In the genomic region with DNA sequence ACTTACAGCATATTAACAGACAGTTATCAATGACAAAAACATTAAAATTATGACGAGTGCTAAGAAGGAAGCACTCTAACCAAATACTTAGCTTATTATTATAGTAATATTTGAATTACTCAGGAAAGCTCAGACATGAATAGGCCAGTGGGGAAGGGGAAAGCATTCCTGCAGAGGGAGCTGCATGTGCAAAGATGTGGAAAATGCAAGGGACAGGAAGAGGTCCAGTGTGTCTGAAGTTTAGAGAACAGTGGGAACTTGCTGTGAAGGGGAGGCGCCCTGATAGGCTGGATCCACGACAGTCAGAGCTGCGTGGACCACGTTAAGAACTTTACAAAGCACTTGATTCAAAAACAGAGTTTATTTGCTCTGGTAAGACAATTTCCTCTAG, we compare ENCODE assay signal across 11 cellular contexts. TPM values are rescaled to one million over a fixed set of nuclear protein-coding genes. Genes with fewer than 3 reads are reported as not detected.
A peak's percentile ranks its signal among the peaks of the same experiment; 100 is the strongest.
DNase-seq lines count a peak whose midpoint lies in the region; ATAC-seq and TF ChIP-seq lines count a peak whose summit lies in the region.
"Had no signal": no experiment of that assay in that cellular context is flagged by ENCODE, and none has a peak within 500 bp of the region (broad histone marks: within the 10 kb centered on the region; RNA-seq: fewer than 3 reads in every experiment).

No MANE protein-coding gene starts in this region.

- BruUV-seq in Caco-2 (replicated peaks; lab: Mats Ljungman, UMichigan) = no TSS peak

- H3K27ac ChIP-seq in WERI-Rb-1 (no peak overlapping the region), neural progenitor cell (no peak overlapping the region)

- H3K27me3 ChIP-seq in Caco-2 (replicated peaks; ENCODE audit: control insufficient read depth, insufficient read depth, low read length) (no peaks in the 10 kb centered on the region), WERI-Rb-1 (ENCODE audit: insufficient read depth, low read depth, severe bottlenecking) (no peaks in the 10 kb centered on the region), neural progenitor cell (peaks cover 48% of the 10 kb centered on the region)

- POLR2A ChIA-PET in Caco-2 (lab: Charles Lee) = no interaction called here

- no peaks in the 10 kb centered on the region for H3K36me3 Mint-ChIP-seq in Caco-2 (ENCODE audit: insufficient read depth, unreplicated experiment)
- peaks cover 6% of the 10 kb centered on the region for H3K36me3 Mint-ChIP-seq in neural progenitor cell

- H3K36me3 ChIP-seq in Caco-2 (ENCODE audit: control insufficient read depth, insufficient read depth, low read length) (no peaks in the 10 kb centered on the region), WERI-Rb-1 (no peaks in the 10 kb centered on the region), neural progenitor cell (no peaks in the 10 kb centered on the region)

- peaks cover 29% of the 10 kb centered on the region for H3K79me2 ChIP-seq in neural progenitor cell (ENCODE audit: low read depth)

- H3K9me3 Mint-ChIP-seq in Caco-2 (ENCODE audit: unreplicated experiment) = no peaks in the 10 kb centered on the region
- H3K9me3 Mint-ChIP-seq in neural progenitor cell = no peaks in the 10 kb centered on the region
- H3K9me3 Mint-ChIP-seq: activated T-helper 17 cell treated with anti-CD3 and anti-CD28 coated beads, Interleukin-2, amount 50 U/mL, for 72 hours; stimulated activated naive CD8-positive, alpha-beta T cell treated with anti-CD3 and anti-CD28 coated beads, Interleukin-15, Interleukin-2, amounts not matched to agents 100 ng/mL and 50 ng/mL, for 24 hours had no signal

- H3K4me3 Mint-ChIP-seq in Caco-2 (ENCODE audit: unreplicated experiment) = no peak overlapping the region
- no peak overlapping the region for H3K4me3 Mint-ChIP-seq in neural progenitor cell
- H3K4me3 Mint-ChIP-seq: activated T-helper 17 cell treated with anti-CD3 and anti-CD28 coated beads, Interleukin-2, amount 50 U/mL, for 72 hours; stimulated activated naive CD8-positive, alpha-beta T cell treated with anti-CD3 and anti-CD28 coated beads, Interleukin-15, Interleukin-2, amounts not matched to agents 100 ng/mL and 50 ng/mL, for 24 hours had no signal

- no peak overlapping the region for H2AFZ ChIP-seq in neural progenitor cell (replicated peaks)

- ATAC-seq in HG03354 (IDR thresholded peaks at IDR 0.05; ENCODE audit: poor library complexity, severe bottlenecking, unreplicated experiment) (no peak), HG03025 (IDR thresholded peaks at IDR 0.05; ENCODE audit: low FRiP score, unreplicated experiment) (no peak)

- H4K20me1 ChIP-seq in neural progenitor cell (ENCODE audit: low read depth) = no peaks in the 10 kb centered on the region

- CTCF ChIA-PET in Caco-2 (lab: Charles Lee) = interaction anchor here (0.6 to 3.2 kb wide), 10 partner anchors 20 to 231 kb away, joined by 3 to 55 read pairs (median 6); partner anchors contain the start of genes ATP6V1A and USF3

- H3K4me3 ChIP-seq in Caco-2 (ENCODE audit: low read depth, low read length) (peak overlapping the region; percentile 83), WERI-Rb-1 (ENCODE audit: low read depth, low read length) (peak overlapping the region; percentile 83), neural progenitor cell (no peak overlapping the region)

- intact Hi-C loops in Caco-2 (cut with micrococcal nuclease; ENCODE audit: unreplicated experiment) = loop anchor here (1.0 to 5.0 kb wide), 5 partner anchors 21 to 231 kb away; partner anchors contain the start of genes ATP6V1A and NAA50

- H3K9me3 ChIP-seq in Caco-2 = no peaks in the 10 kb centered on the region
- no peaks in the 10 kb centered on the region for H3K9me3 ChIP-seq in WERI-Rb-1 (ENCODE audit: severe bottlenecking)
- no peaks in the 10 kb centered on the region for H3K9me3 ChIP-seq in neural progenitor cell (ENCODE audit: low read depth)

- H3K27ac Mint-ChIP-seq in Caco-2 (ENCODE audit: unreplicated experiment) = no peak overlapping the region
- H3K27ac Mint-ChIP-seq in neural progenitor cell = no peak overlapping the region
- H3K27ac Mint-ChIP-seq: activated T-helper 17 cell treated with anti-CD3 and anti-CD28 coated beads, Interleukin-2, amount 50 U/mL, for 72 hours; stimulated activated naive CD8-positive, alpha-beta T cell treated with anti-CD3 and anti-CD28 coated beads, Interleukin-15, Interleukin-2, amounts not matched to agents 100 ng/mL and 50 ng/mL, for 24 hours had no signal

- H3K4me2 ChIP-seq in neural progenitor cell = peak overlapping the region; percentile 86

- no peak overlapping the region for H3K9ac ChIP-seq in neural progenitor cell

- DNase-seq in Caco-2 (peak; percentile 58 to 62), HT-29 (ENCODE audit: low spot score) (peak; percentile 85), WERI-Rb-1 (peak; percentile 31), neural progenitor cell (ENCODE audit: low spot score) (peak; percentile 9), NCI-H1048 (lab: John Stamatoyannopoulos, UW) (no peak), activated gamma-delta T cell (lab: John Stamatoyannopoulos, UW) (no peak)

- H3K4me1 ChIP-seq in Caco-2 (no peaks in the 10 kb centered on the region), neural progenitor cell (peaks cover 8% of the 10 kb centered on the region)

- H3K4me1 Mint-ChIP-seq in Caco-2 (ENCODE audit: low read depth, unreplicated experiment) = peaks cover 8% of the 10 kb centered on the region
- H3K4me1 Mint-ChIP-seq in neural progenitor cell = no peaks in the 10 kb centered on the region

- peaks cover 19% of the 10 kb centered on the region for H3F3A ChIP-seq in neural progenitor cell (ENCODE audit: low read depth)

- TF ChIP-seq CTCF in Caco-2 (IDR thresholded peaks at IDR 0.05; ENCODE audit: insufficient read depth in 1 of 2, low read depth in 1 of 2, low read length in 1 of 2, severe bottlenecking in 1 of 2, unreplicated experiment in 1 of 2) (peak; percentile 24 to 70), WERI-Rb-1 (IDR thresholded peaks at IDR 0.05; ENCODE audit: low read depth, low read length) (0 out of 2 replicates have a peak, but pooled peaks have one; percentile 36), neural progenitor cell (IDR thresholded peaks at IDR 0.05) (no peak)

- no peaks in the 10 kb centered on the region for H3K27me3 Mint-ChIP-seq in Caco-2 (ENCODE audit: insufficient read depth, unreplicated experiment)
- H3K27me3 Mint-ChIP-seq in neural progenitor cell (ENCODE audit: insufficient read depth, low read depth) = no peaks in the 10 kb centered on the region

RNA-seq across cellular contexts. Expression of gene SPICE1, which starts 1.2 kb away (rescaled TPM):
- 15.5 and 16.0 TPM in 2 replicates for total RNA-seq in Caco-2 (2022)
- total RNA-seq in HT-29 (2014; rRNA removed; shearing (Covaris generic)) = 6.0 and 11.7 TPM in 2 replicates
- 35.2 and 48.6 TPM in 2 replicates for total RNA-seq in neural progenitor cell (ENCODE audit: low replicate concordance)

RNA-seq across cellular contexts. Expression of gene SIDT1, which starts 16.2 kb away (rescaled TPM):
- total RNA-seq in Caco-2 (2022) = 0.84 and 1.0 TPM in 2 replicates
- 4.8 and 5.5 TPM in 2 replicates for total RNA-seq in HT-29 (2014; rRNA removed; shearing (Covaris generic))
- not detected in 2 replicates for total RNA-seq in neural progenitor cell (ENCODE audit: low replicate concordance)
- total RNA-seq: pulmonary artery endothelial cell had no signal

Comparison
In these comparisons a context has a peak if more than half of its experiments do, and no peak if none do; other contexts are left out.
1. DNase-seq: peak in Caco-2 (2 of 2), HT-29 (single experiment), WERI-Rb-1 (single experiment) and neural progenitor cell (single experiment); none in NCI-H1048 (single experiment) and activated gamma-delta T cell (single experiment).